ENCODE assay signal across 18 cellular contexts in genomic region chrX:19684265-19684664, GRCh38.
DNase-seq lines count a peak whose midpoint lies in the region; ATAC-seq and TF ChIP-seq lines count a peak whose summit lies in the region.
"Had no signal": no experiment of that assay in that cellular context is flagged by ENCODE, and none has a peak within 500 bp of the region (broad histone marks: within the 10 kb centered on the region; RNA-seq: fewer than 3 reads in every experiment).

No MANE protein-coding gene starts in this region.

- intact Hi-C loops in activated CD4-positive, alpha-beta T cell treated with anti-CD3 and anti-CD28 coated beads for 36 hours (cut with DNase I, micrococcal nuclease): loop anchor here (2.0 to 10.0 kb wide), 8 partner anchors 63 to 1949 kb away; partner anchors contain the start of genes SCML1 (in 1 of the 2) and SH3KBP1 (in 1 of the 2)

- ATAC-seq in activated CD4-positive, alpha-beta T cell treated with anti-CD3 and anti-CD28 coated beads for 36 hours: no peak
- no peak for ATAC-seq in activated naive CD8-positive, alpha-beta T cell treated with anti-CD3 and anti-CD28 coated beads, Interleukin-2, amount 10 ng/mL, durations not matched to agents 7 days and 5 days (ENCODE audit: low read depth)
- ATAC-seq in GM21447 (IDR thresholded peaks at IDR 0.05; ENCODE audit: unreplicated experiment) (no peak), GM18498 (IDR thresholded peaks at IDR 0.05; ENCODE audit: unreplicated experiment) (no peak)
- ATAC-seq: body of pancreas, Right ventricle myocardium inferior had no signal

- H3K27ac ChIP-seq in coronary artery: peak overlapping the region in 1 of 2 donors; percentile 39
- H3K27ac ChIP-seq: body of pancreas had no signal

- peak overlapping the region; percentile 64 for H3K4me3 Mint-ChIP-seq in activated CD4-positive, alpha-beta T cell treated with anti-CD3 and anti-CD28 coated beads for 36 hours
- peak overlapping the region; percentile 15 for H3K4me3 Mint-ChIP-seq in activated naive CD8-positive, alpha-beta T cell treated with anti-CD3 and anti-CD28 coated beads, Interleukin-2, amount 10 ng/mL, durations not matched to agents 7 days and 5 days

- no peak for TF ChIP-seq CTCF in coronary artery (IDR thresholded peaks at IDR 0.05)

- POLR2A ChIA-PET in activated CD4-positive, alpha-beta T cell treated with anti-CD3 and anti-CD28 coated beads for 36 hours (lab: Charles Lee): no interaction called here
- POLR2A ChIA-PET in activated naive CD8-positive, alpha-beta T cell treated with anti-CD3 and anti-CD28 coated beads, Interleukin-2, amount 10 ng/mL, durations not matched to agents 7 days and 5 days (lab: Charles Lee): interaction anchor here (0.6 kb wide), 1 partner anchor 121 kb away, joined by 4 read pairs; no protein-coding TSS in a partner anchor

- H3K27ac Mint-ChIP-seq in activated CD4-positive, alpha-beta T cell treated with anti-CD3 and anti-CD28 coated beads for 36 hours: peak overlapping the region; percentile 95
- peak overlapping the region; percentile 89 for H3K27ac Mint-ChIP-seq in activated naive CD8-positive, alpha-beta T cell treated with anti-CD3 and anti-CD28 coated beads, Interleukin-2, amount 10 ng/mL, durations not matched to agents 7 days and 5 days

- H3K9me3 Mint-ChIP-seq in activated CD4-positive, alpha-beta T cell treated with anti-CD3 and anti-CD28 coated beads for 36 hours (ENCODE audit: low read depth): no peaks in the 10 kb centered on the region
- no peaks in the 10 kb centered on the region for H3K9me3 Mint-ChIP-seq in activated naive CD8-positive, alpha-beta T cell treated with anti-CD3 and anti-CD28 coated beads, Interleukin-2, amount 10 ng/mL, durations not matched to agents 7 days and 5 days

- no peaks in the 10 kb centered on the region for H3K27me3 Mint-ChIP-seq in activated CD4-positive, alpha-beta T cell treated with anti-CD3 and anti-CD28 coated beads for 36 hours
- no peaks in the 10 kb centered on the region for H3K27me3 Mint-ChIP-seq in activated naive CD8-positive, alpha-beta T cell treated with anti-CD3 and anti-CD28 coated beads, Interleukin-2, amount 10 ng/mL, durations not matched to agents 7 days and 5 days

- DNase-seq in activated CD4-positive, alpha-beta T cell treated with anti-CD3 and anti-CD28 coated beads for 36 hours: no peak
- no peak for DNase-seq in activated CD4-positive, alpha-beta T cell treated with anti-CD3 and anti-CD28 coated beads for 1 hour
- DNase-seq in NOMO-1 (lab: John Stamatoyannopoulos, UW; ENCODE audit: unreplicated experiment in 2 of 2) (peak; percentile 20 to 24), renal cortical epithelial cell (ENCODE audit: low read depth) (peak; percentile 38), coronary artery (ENCODE audit: low spot score) (no peak)
- DNase-seq in activated naive CD8-positive, alpha-beta T cell treated with anti-CD3 and anti-CD28 coated beads, Interleukin-2, amount 10 ng/mL, durations not matched to agents 7 days and 5 days: no peak
- DNase-seq: 8988T, body of pancreas, GDM1, left ventricle myocardium superior, MM.1S, NCI-H2081, retina, T1000, upper lobe of left lung had no signal

- peaks cover 32% of the 10 kb centered on the region for H3K36me3 Mint-ChIP-seq in activated CD4-positive, alpha-beta T cell treated with anti-CD3 and anti-CD28 coated beads for 36 hours (ENCODE audit: low read depth)
- peaks cover 11% of the 10 kb centered on the region for H3K36me3 Mint-ChIP-seq in activated naive CD8-positive, alpha-beta T cell treated with anti-CD3 and anti-CD28 coated beads, Interleukin-2, amount 10 ng/mL, durations not matched to agents 7 days and 5 days

- CTCF ChIA-PET in activated CD4-positive, alpha-beta T cell treated with anti-CD3 and anti-CD28 coated beads for 36 hours (lab: Charles Lee): interaction anchor here (0.6 kb wide), 1 partner anchor 312 kb away, joined by 3 read pairs; no protein-coding TSS in a partner anchor

- H3K4me3 ChIP-seq in coronary artery: no peak overlapping the region
- H3K4me3 ChIP-seq: body of pancreas, upper lobe of left lung had no signal

- peaks cover 74% of the 10 kb centered on the region for H3K4me1 Mint-ChIP-seq in activated CD4-positive, alpha-beta T cell treated with anti-CD3 and anti-CD28 coated beads for 36 hours
- H3K4me1 Mint-ChIP-seq in activated naive CD8-positive, alpha-beta T cell treated with anti-CD3 and anti-CD28 coated beads, Interleukin-2, amount 10 ng/mL, durations not matched to agents 7 days and 5 days: peaks cover 62% of the 10 kb centered on the region

Comparison
In these comparisons a context has a peak if more than half of its experiments do, and no peak if none do; other contexts are left out.
1. DNase-seq: peak in NOMO-1 (2 of 2) and renal cortical epithelial cell (single experiment); none in activated CD4-positive, alpha-beta T cell treated with anti-CD3 and anti-CD28 coated beads for 36 hours (single experiment), activated CD4-positive, alpha-beta T cell treated with anti-CD3 and anti-CD28 coated beads for 1 hour (single experiment), activated naive CD8-positive, alpha-beta T cell treated with anti-CD3 and anti-CD28 coated beads, Interleukin-2, amount 10 ng/mL, durations not matched to agents 7 days and 5 days (single experiment) and coronary artery (single experiment).